In the genomic region with DNA sequence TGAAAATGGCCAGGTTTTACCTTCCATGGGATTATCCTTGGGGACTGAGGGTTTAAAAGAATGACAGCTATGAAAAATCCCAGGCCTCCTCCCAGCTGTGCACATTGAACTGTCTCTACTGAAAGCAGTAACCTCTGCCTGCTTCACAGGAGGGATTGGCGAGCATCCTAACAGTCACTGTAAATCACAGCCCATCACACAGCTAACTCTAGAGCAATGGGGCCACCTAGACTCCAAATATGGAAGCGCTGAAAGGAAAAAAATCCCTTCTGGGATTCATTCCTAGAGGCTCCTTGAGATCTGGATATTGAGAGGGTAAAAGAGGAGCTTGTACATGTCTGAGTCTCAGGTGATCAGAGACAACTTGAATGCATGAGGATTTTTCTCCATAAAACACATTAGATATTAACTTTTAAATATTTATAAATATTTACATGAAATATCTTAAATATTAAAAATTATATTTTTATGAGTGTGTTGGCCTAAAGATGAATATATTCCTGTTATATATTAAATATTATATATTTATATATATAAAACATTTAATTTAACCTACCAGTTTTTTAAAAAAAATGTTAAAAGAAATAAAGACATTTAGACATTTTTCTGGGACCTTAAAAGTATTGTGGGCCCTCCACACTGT, we compare ENCODE assay signal across 8 cellular contexts.
DNase-seq lines count a peak whose midpoint lies in the region; ATAC-seq, FAIRE-seq and TF ChIP-seq lines count a peak whose summit lies in the region.

No MANE protein-coding gene starts in this region.

- TF ChIP-seq CTCF in GM10248 (IDR thresholded peaks at IDR 0.05; ENCODE audit: control extremely low read depth, extremely low read depth, low read depth, missing control alignments) = no peak

- no peak for FAIRE-seq in urothelium cell line (lab: Jason Lieb, UNC)

- intact Hi-C loops in left ventricle myocardium superior (cut with micrococcal nuclease) = loop anchor here (10.0 kb wide), 2 partner anchors 702 to 1182 kb away; partner anchors contain the start of gene MLLT3

- in situ Hi-C loops in KBM-7 (cut with MboI; ENCODE audit: low pct_unique_long_range_greater_than_20kb, low sequenced_read_pairs) = loop anchor here (25.0 kb wide), 1 partner anchor 435 kb away; no protein-coding TSS in a partner anchor
- in situ Hi-C loops in SK-MEL-5 (cut with HindIII; ENCODE audit: low pct_unique_long_range_greater_than_20kb, low sequenced_read_pairs) = no loop called here

- POLR2A ChIA-PET in GM10248 (lab: Yijun Ruan, JAX) = no interaction called here

- CTCF ChIA-PET in GM10248 (lab: Yijun Ruan, JAX) = interaction anchor here (1.5 kb wide), 1 partner anchor 28 kb away, joined by 3 read pairs; no protein-coding TSS in a partner anchor

- DNase-seq in C1 segment of cervical spinal cord (lab: John Stamatoyannopoulos, UW) = peak in 9 of 14 donors; percentile 6 to 45 (median 24)
- DNase-seq in KBM-7 = peak; percentile 49
- peak; percentile 77 for DNase-seq in SK-MEL-5 (ENCODE audit: low read depth, low spot score)
- DNase-seq in left ventricle myocardium superior = no peak
- DNase-seq in urothelium cell line (ENCODE audit: low spot score) = peak; percentile 52
- DNase-seq in GM10248 (ENCODE audit: extremely low spot score) = no peak
- no peak for DNase-seq in foreskin melanocyte

- ATAC-seq in left ventricle myocardium superior = peak; percentile 50
- ATAC-seq in GM21390 (IDR thresholded peaks at IDR 0.05; ENCODE audit: unreplicated experiment) = no peak

Comparison
In these comparisons a context has a peak if more than half of its experiments do, and no peak if none do; other contexts are left out.
1. DNase-seq: peak in C1 segment of cervical spinal cord (9 of 14), KBM-7 (single experiment), SK-MEL-5 (single experiment) and urothelium cell line (single experiment); none in left ventricle myocardium superior (single experiment), GM10248 (single experiment) and foreskin melanocyte (single experiment).